In the genomic region with DNA sequence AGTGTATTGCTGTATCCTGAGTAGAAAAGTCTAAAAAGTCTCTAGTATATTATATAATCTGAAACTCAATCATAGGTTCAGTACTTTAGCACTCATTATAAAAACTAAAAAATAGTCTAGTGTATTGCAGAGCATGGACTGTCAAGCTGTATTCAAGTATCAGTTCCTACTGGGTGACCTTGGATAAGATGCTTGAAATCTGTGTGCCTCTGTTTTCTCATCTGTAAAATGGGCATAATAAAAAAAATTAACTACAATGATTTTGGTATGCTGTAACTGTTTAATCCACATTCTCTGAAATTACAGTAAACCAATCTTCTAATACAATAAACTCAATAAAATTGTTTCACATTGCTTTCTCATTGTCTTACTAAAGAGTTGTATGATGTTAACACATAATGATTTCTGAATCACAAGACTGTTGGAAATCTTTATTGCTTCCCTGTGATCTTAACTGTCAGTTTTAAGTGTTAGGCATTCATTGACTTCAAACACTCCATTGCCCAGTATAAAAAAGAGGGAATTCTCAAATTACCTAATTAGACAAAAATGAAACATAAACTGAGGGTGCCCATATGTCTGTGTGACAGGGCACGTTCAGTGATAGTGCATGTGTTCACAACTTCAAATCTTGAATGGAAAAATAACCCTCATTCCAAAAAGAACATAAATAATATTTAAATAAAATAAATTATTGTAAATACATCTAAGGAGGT, we compare ENCODE assay signal across 2 cellular contexts.
TF ChIP-seq lines count a peak whose summit lies in the region.

No MANE protein-coding gene starts in this region.

TF ChIP-seq in SK-N-SH, 30 proteins besides CTCF, POLR2A, EP300 and RAD21 (continued from another document):
- no peak for TF ChIP-seq TAF1 (IDR thresholded peaks at IDR 0.05; ENCODE audit: borderline replicate concordance, low read depth, low read length)
- no peak for TF ChIP-seq FOXJ3 (CRISPR knock-in tag; IDR thresholded peaks at IDR 0.05)
- TF ChIP-seq, protein P1, sequence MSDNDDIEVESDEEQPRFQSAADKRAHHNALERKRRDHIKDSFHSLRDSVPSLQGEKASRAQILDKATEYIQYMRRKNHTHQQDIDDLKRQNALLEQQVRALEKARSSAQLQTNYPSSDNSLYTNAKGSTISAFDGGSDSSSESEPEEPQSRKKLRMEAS (IDR thresholded peaks at IDR 0.05; ENCODE audit: low read depth) = no peak
- TF ChIP-seq EZH2phosphoT487 (IDR thresholded peaks at IDR 0.05; ENCODE audit: borderline replicate concordance, low read depth) = no peak
- no peak for TF ChIP-seq GABPA (IDR thresholded peaks at IDR 0.05; ENCODE audit: low read depth)
- TF ChIP-seq, protein P2, sequence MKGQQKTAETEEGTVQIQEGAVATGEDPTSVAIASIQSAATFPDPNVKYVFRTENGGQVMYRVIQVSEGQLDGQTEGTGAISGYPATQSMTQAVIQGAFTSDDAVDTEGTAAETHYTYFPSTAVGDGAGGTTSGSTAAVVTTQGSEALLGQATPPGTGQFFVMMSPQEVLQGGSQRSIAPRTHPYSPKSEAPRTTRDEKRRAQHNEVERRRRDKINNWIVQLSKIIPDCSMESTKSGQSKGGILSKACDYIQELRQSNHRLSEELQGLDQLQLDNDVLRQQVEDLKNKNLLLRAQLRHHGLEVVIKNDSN (IDR thresholded peaks at IDR 0.05; ENCODE audit: borderline replicate concordance, low read depth) = no peak
- TF ChIP-seq GATA2 (CRISPR knock-in tag; IDR thresholded peaks at IDR 0.05) = no peak
- TF ChIP-seq, protein P3, sequence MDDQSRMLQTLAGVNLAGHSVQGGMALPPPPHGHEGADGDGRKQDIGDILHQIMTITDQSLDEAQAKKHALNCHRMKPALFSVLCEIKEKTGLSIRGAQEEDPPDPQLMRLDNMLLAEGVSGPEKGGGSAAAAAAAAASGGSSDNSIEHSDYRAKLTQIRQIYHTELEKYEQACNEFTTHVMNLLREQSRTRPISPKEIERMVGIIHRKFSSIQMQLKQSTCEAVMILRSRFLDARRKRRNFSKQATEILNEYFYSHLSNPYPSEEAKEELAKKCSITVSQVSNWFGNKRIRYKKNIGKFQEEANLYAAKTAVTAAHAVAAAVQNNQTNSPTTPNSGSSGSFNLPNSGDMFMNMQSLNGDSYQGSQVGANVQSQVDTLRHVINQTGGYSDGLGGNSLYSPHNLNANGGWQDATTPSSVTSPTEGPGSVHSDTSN (IDR thresholded peaks at IDR 0.05) = no peak
- no peak for TF ChIP-seq SMC3 (IDR thresholded peaks at IDR 0.05; ENCODE audit: low read depth, low read length)
- no peak for TF ChIP-seq POLR2AphosphoS5 (IDR thresholded peaks at IDR 0.05; ENCODE audit: low read depth, low read length)
- no peak for TF ChIP-seq RXRA (IDR thresholded peaks at IDR 0.05; ENCODE audit: borderline replicate concordance, low read depth)
- no peak for TF ChIP-seq TCF12 (IDR thresholded peaks at IDR 0.05)
- no peak for TF ChIP-seq ELF1 (IDR thresholded peaks at IDR 0.05)
- TF ChIP-seq JUND (IDR thresholded peaks at IDR 0.05) = no peak
- TF ChIP-seq NRF1 (IDR thresholded peaks at IDR 0.05; ENCODE audit: low read depth, low read length) = no peak
- no peak for TF ChIP-seq FOSL2 (IDR thresholded peaks at IDR 0.05; ENCODE audit: borderline replicate concordance, low read depth)
TF ChIP-seq in SK-N-SH: peak in this region for 0.

TF ChIP-seq in SK-N-SH treated with all-trans-retinoic acid at 6 μM for 48 hours, 23 proteins besides CTCF, POLR2A, EP300 and RAD21 (continued from another document):
- no peak for TF ChIP-seq BACH2 (CRISPR knock-in tag; IDR thresholded peaks at IDR 0.05; ENCODE audit: borderline replicate concordance)
- TF ChIP-seq ZFP3 (CRISPR knock-in tag; IDR thresholded peaks at IDR 0.05) = no peak
